Comparison of ENCODE assay signal across 8 cellular contexts in genomic region chr19:35931161-35931873, GRCh38. TPM values are rescaled to one million over a fixed set of nuclear protein-coding genes. Genes with fewer than 3 reads are reported as not detected.
A peak's percentile ranks its signal among the peaks of the same experiment; 100 is the strongest.
DNase-seq lines count a peak whose midpoint lies in the region; ATAC-seq and TF ChIP-seq lines count a peak whose summit lies in the region.

No MANE protein-coding gene starts in this region.

- TF ChIP-seq EP300 in esophagus muscularis mucosa (IDR thresholded peaks at IDR 0.05): no peak

- H3K27ac ChIP-seq in PC-9: no peak overlapping the region
- H3K27ac ChIP-seq in esophagus muscularis mucosa (replicated peaks in 1 of 4): peak overlapping the region; percentile 55 to 80 (median 66)

- peak; percentile 80 for TF ChIP-seq CTCF in PC-9 (conservative IDR thresholded peaks at IDR 0.05)
- peak; percentile 85 to 99 (median 97) for TF ChIP-seq CTCF in esophagus muscularis mucosa (IDR thresholded peaks at IDR 0.05)

- in situ Hi-C loops in KBM-7 (cut with MboI; ENCODE audit: low pct_unique_long_range_greater_than_20kb, low sequenced_read_pairs): no loop called here

- H2AFZ ChIP-seq in PC-9: peak overlapping the region; percentile 81

- DNase-seq in DMS79 treated with DMSO at 0.1 percent for 48 hours (lab: John Stamatoyannopoulos, UW) (peak; percentile 98), KBM-7 (peak; percentile 100), PC-9 (peak; percentile 96 to 99), esophagus muscularis mucosa (ENCODE audit: extremely low spot score) (peak; percentile 100), myocyte (ENCODE audit: low read depth) (peak; percentile 100)
- peak; percentile 99 for DNase-seq in activated T-cell treated with anti-CD3 and anti-CD28 coated beads, Interleukin-2, amount 50 U/mL, for 48 hours
- DNase-seq in stimulated activated CD8-positive, alpha-beta memory T cell treated with anti-CD3 and anti-CD28 coated beads, Interleukin-7, amount 100 ng/mL, for 48 hours (ENCODE audit: extremely low read depth in 1 of 2, low read depth in 1 of 2): peak; percentile 98 to 99

- H3K27me3 ChIP-seq in PC-9 (ENCODE audit: insufficient read depth, low read depth) (peaks cover 13% of the 10 kb centered on the region), esophagus muscularis mucosa (no peaks in the 10 kb centered on the region)

- peak overlapping the region; percentile 92 for H3K4me2 ChIP-seq in PC-9

- no peak for TF ChIP-seq POLR2A in esophagus muscularis mucosa (IDR thresholded peaks at IDR 0.05; ENCODE audit: low read depth)

- H3K4me1 ChIP-seq in PC-9 (replicated peaks; ENCODE audit: insufficient read depth) (peaks cover 16% of the 10 kb centered on the region), esophagus muscularis mucosa (peaks cover 13 to 25% (median 22%) of the 10 kb centered on the region in 4 donors)

- no peaks in the 10 kb centered on the region for H3K9me3 ChIP-seq in PC-9 (ENCODE audit: insufficient read depth, low read depth)
- H3K9me3 ChIP-seq in esophagus muscularis mucosa: no peaks in the 10 kb centered on the region

- no peaks in the 10 kb centered on the region for H3K79me2 ChIP-seq in PC-9 (ENCODE audit: low read depth)

- WGBS in esophagus muscularis mucosa: under 1% methylated on average over 10 of the region's 47 CpGs

- CTCF ChIA-PET in PC-9 (lab: Charles Lee): interaction anchor here (0.5 to 0.9 kb wide), 9 partner anchors 13 to 558 kb away, joined by 3 to 7 read pairs (median 3); partner anchors contain the start of genes LIN37 and ZNF566

- H3K36me3 ChIP-seq in PC-9 (ENCODE audit: low read depth) (no peaks in the 10 kb centered on the region), esophagus muscularis mucosa (no peaks in the 10 kb centered on the region)

- no peaks in the 10 kb centered on the region for H4K20me1 ChIP-seq in PC-9 (ENCODE audit: insufficient read depth)

- peaks cover 9% of the 10 kb centered on the region; the same call in 1 of the 2 replicates for H3F3A ChIP-seq in PC-9 (ENCODE audit: insufficient read depth, low read depth)

- no peaks in the 10 kb centered on the region for H3K9me2 ChIP-seq in PC-9 (ENCODE audit: insufficient read depth)

- peak; percentile 87 for ATAC-seq in GM21717 (IDR thresholded peaks at IDR 0.05; ENCODE audit: unreplicated experiment)

- no TSS peak for BruUV-seq in PC-9 (replicated peaks; lab: Mats Ljungman, UMichigan)

- H3K4me3 ChIP-seq in PC-9: peak overlapping the region; percentile 55
- peak overlapping the region in 3 of 4 donors; percentile 14 to 24 (median 24) for H3K4me3 ChIP-seq in esophagus muscularis mucosa

- POLR2A ChIA-PET in PC-9 (lab: Charles Lee; ENCODE audit: unreplicated experiment): interaction anchor here (0.5 to 0.6 kb wide), 5 partner anchors 10 to 186 kb away, joined by 3 to 10 read pairs (median 6); partner anchors contain the start of genes LIN37, PSENEN and U2AF1L4

- intact Hi-C loops in PC-9 (cut with micrococcal nuclease; ENCODE audit: unreplicated experiment): loop anchor here (1.0 to 10.0 kb wide), 7 partner anchors 31 to 617 kb away; partner anchors contain the start of genes LIN37, NFKBID and TMEM147
- intact Hi-C loops in esophagus muscularis mucosa (cut with DNase I): loop anchor here (1.0 to 5.0 kb wide), 3 partner anchors 34 to 239 kb away; no protein-coding TSS in a partner anchor

RNA-seq across cellular contexts. Expression of gene LRFN3, which starts 4.9 kb away (rescaled TPM):
- 10.5 and 14.7 TPM in 2 replicates for total RNA-seq in PC-9 (2021)
- 10 to 100 TPM in 3 of 4 donors, 1 to 10 TPM in 1; 7.5 to 22.6 (median 15.3) TPM for total RNA-seq in esophagus muscularis mucosa
- total RNA-seq in myocyte: 5.3 and 8.3 TPM in 2 replicates
- 9.6 TPM for polyA plus RNA-seq in myocyte (2012)

RNA-seq across cellular contexts. Expression of gene TYROBP, which starts 23.2 kb away (rescaled TPM):
- not detected in 2 replicates for total RNA-seq in PC-9 (2021)
- total RNA-seq in esophagus muscularis mucosa: 100 to 1,000 TPM in 1 of 4 donors, 10 to 100 TPM in 3; 47.1 to 145 (median 50.7) TPM
- total RNA-seq in myocyte: not detected in 2 replicates
- polyA plus RNA-seq in myocyte (2012): not detected

RNA-seq across cellular contexts. Expression of gene HCST, which starts 29.0 kb away (rescaled TPM):
- 1.8 and 2.6 TPM in 2 replicates for total RNA-seq in PC-9 (2021)
- total RNA-seq in esophagus muscularis mucosa: 10 to 100 TPM in 1 of 4 donors, 1 to 10 TPM in 1, not detected in 2; 3.7 to 14.6 TPM
- not detected in 2 replicates for total RNA-seq in myocyte
- 2.5 TPM for polyA plus RNA-seq in myocyte (2012)

RNA-seq across cellular contexts. Expression of gene NFKBID, which starts 31.0 kb away (rescaled TPM):
- total RNA-seq in PC-9 (2021): 15.7 and 27.5 TPM in 2 replicates
- 1 to 10 TPM; 2.5 to 6.2 (median 5.3) TPM for total RNA-seq in esophagus muscularis mucosa
- 1.2 and 2.2 TPM in 2 replicates for total RNA-seq in myocyte
- 2.8 TPM for polyA plus RNA-seq in myocyte (2012)

Comparison
In these comparisons a context has a peak if more than half of its experiments do, and no peak if none do; other contexts are left out.
1. RNA of gene TYROBP, which starts 23.2 kb away (total RNA-seq): 47.1 to 145 TPM in esophagus muscularis mucosa; not detected in PC-9 and not detected in myocyte; every median in the first group is over 10 times any median in the second.
2. Peak in every context shown above with its lines, with median percentiles within 50 percentile points of each other: DNase-seq.